In the genomic region with DNA sequence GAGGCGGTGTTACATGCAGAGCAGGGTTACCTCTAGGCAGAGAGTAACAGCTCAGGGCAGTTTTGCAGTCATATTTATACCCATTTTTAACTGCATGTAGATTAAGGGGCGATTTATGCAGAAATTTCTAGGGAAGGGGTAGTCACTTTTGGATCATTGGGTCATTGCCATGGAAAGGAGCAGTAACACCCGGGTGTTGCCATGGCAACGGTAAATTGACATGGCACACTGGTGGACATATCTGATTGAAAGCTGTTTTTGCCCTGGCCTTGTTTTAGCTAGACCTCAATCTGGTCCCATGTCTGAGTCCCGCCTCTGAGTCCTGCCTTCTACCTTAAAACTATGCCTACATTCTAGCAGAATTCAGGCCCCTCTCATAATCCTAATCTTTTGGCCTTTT, we compare ENCODE assay signal across 1 cellular context.
TF ChIP-seq lines count a peak whose summit lies in the region.

No MANE protein-coding gene starts in this region.

TF ChIP-seq in K562, 482 proteins besides CTCF, POLR2A, EP300 and RAD21 (continues in another document):
- TF ChIP-seq EZH2 (IDR thresholded peaks at IDR 0.05; ENCODE audit: borderline replicate concordance, low read depth, low read length) (no peak), CHD1 (IDR thresholded peaks at IDR 0.05; ENCODE audit: low read length) (no peak), ZNF24 (IDR thresholded peaks at IDR 0.05) (no peak), ATF1 (CRISPR knock-in tag; IDR thresholded peaks at IDR 0.05) (no peak), ATF1 (tag; IDR thresholded peaks at IDR 0.05) (no peak), CSDE1 (IDR thresholded peaks at IDR 0.05) (peak in 1 of 2 experiments; percentile 64; a peak in 1 of 4 replicates), TCF7L2 (IDR thresholded peaks at IDR 0.05; ENCODE audit: low read depth, low read length) (no peak), ZNF224 (CRISPR knock-in tag; IDR thresholded peaks at IDR 0.05) (no peak), ZNF146 (CRISPR knock-in tag; IDR thresholded peaks at IDR 0.05; ENCODE audit: unreplicated experiment) (no peak), HDAC8 (tag; IDR thresholded peaks at IDR 0.05) (no peak), SRSF9 (IDR thresholded peaks at IDR 0.05; ENCODE audit: borderline replicate concordance, low read depth, low read length) (no peak), HDAC2 (IDR thresholded peaks at IDR 0.05) (no peak), PKNOX1 (IDR thresholded peaks at IDR 0.05) (peak; percentile 81), MTA2 (IDR thresholded peaks at IDR 0.05; ENCODE audit: low read depth) (no peak), MCM5 (IDR thresholded peaks at IDR 0.05; ENCODE audit: low read depth) (no peak), HDAC6 (IDR thresholded peaks at IDR 0.05; ENCODE audit: low read depth, low read length) (no peak), ZC3H11A (IDR thresholded peaks at IDR 0.05; ENCODE audit: low read depth, low read length) (no peak), BRF2 (IDR thresholded peaks at IDR 0.05; ENCODE audit: borderline replicate concordance, insufficient read depth, insufficient read length) (no peak), RREB1 (CRISPR knock-in tag; IDR thresholded peaks at IDR 0.05) (no peak), TRIM24 (IDR thresholded peaks at IDR 0.05) (no peak), ZZZ3 (IDR thresholded peaks at IDR 0.05) (no peak), BMI1 (IDR thresholded peaks at IDR 0.05; ENCODE audit: low read length) (peak; percentile 37; the same call in 1 of the 2 replicates), AFF1 (IDR thresholded peaks at IDR 0.05; ENCODE audit: low read depth in 1 of 2, partially characterized antibody in 2 of 2) (no peak), ZNF780A (CRISPR knock-in tag; IDR thresholded peaks at IDR 0.05) (no peak), ZNF318 (IDR thresholded peaks at IDR 0.05; ENCODE audit: borderline replicate concordance in 1 of 2, low read depth in 1 of 2) (no peak), RFX1 (IDR thresholded peaks at IDR 0.05) (peak; percentile 95), ZNF79 (CRISPR knock-in tag; IDR thresholded peaks at IDR 0.05; ENCODE audit: low read depth) (no peak), PTBP1 (IDR thresholded peaks at IDR 0.05; ENCODE audit: low read depth, low read length) (no peak)
- TF ChIP-seq, protein P1, sequence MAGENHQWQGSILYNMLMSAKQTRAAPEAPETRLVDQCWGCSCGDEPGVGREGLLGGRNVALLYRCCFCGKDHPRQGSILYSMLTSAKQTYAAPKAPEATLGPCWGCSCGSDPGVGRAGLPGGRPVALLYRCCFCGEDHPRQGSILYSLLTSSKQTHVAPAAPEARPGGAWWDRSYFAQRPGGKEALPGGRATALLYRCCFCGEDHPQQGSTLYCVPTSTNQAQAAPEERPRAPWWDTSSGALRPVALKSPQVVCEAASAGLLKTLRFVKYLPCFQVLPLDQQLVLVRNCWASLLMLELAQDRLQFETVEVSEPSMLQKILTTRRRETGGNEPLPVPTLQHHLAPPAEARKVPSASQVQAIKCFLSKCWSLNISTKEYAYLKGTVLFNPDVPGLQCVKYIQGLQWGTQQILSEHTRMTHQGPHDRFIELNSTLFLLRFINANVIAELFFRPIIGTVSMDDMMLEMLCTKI (IDR thresholded peaks at IDR 0.05; ENCODE audit: partially characterized antibody) = no peak
- TF ChIP-seq, protein P2, sequence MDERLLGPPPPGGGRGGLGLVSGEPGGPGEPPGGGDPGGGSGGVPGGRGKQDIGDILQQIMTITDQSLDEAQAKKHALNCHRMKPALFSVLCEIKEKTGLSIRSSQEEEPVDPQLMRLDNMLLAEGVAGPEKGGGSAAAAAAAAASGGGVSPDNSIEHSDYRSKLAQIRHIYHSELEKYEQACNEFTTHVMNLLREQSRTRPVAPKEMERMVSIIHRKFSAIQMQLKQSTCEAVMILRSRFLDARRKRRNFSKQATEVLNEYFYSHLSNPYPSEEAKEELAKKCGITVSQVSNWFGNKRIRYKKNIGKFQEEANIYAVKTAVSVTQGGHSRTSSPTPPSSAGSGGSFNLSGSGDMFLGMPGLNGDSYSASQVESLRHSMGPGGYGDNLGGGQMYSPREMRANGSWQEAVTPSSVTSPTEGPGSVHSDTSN (CRISPR knock-in tag; IDR thresholded peaks at IDR 0.05; ENCODE audit: low read depth) = no peak
- TF ChIP-seq, protein P2 (tag; conservative IDR thresholded peaks at IDR 0.05; ENCODE audit: low read depth) = peak; percentile 39; the same call in 1 of the 2 replicates
